1 cellular context compared by ENCODE assay signal in the genomic region with DNA sequence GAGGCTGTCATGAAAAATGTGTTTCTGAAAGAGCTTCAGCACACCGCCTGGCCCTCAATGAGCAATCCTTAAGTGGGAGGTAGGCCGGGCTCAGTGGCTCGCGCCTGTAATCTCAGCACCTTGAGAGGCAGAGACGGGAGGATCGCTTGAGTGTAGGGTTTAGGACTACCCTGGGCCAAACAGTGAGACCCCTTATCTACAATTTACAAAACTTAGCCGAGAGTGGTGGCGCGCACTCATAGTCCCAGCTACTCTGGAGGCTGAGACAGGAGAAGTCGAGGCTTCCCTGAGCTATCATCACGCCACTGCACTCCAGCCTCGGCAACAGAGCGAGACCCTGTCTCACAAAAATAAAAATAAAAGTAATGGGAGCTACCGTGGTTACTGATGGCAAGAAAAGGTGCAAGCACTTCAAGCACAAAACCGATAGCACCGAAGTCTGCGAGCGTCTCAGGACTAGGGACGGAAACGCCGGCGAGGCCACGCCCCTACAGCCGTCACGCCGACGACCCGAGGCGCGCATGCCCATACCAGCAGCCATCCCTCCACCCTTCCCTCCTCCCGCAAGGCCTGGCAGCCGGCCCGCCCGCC.
TF ChIP-seq lines count a peak whose summit lies in the region.

No MANE protein-coding gene starts in this region.

TF ChIP-seq in HepG2, 621 proteins besides CTCF, POLR2A, EP300 and RAD21 (continued from another document and continues in another):
- TF ChIP-seq KLF9 (CRISPR knock-in tag; IDR thresholded peaks at IDR 0.05; ENCODE audit: low read depth) (0 out of 2 replicates have a peak, but pooled peaks have one; percentile 30), SAP130 (CRISPR knock-in tag; IDR thresholded peaks at IDR 0.05; ENCODE audit: low read depth) (peak; percentile 26; the same call in 1 of the 2 replicates), ZNF383 (CRISPR knock-in tag; IDR thresholded peaks at IDR 0.05; ENCODE audit: borderline replicate concordance) (no peak), SP1 (IDR thresholded peaks at IDR 0.05) (no peak), SP1 (CRISPR knock-in tag; IDR thresholded peaks at IDR 0.05) (0 out of 2 replicates have a peak, but pooled peaks have one; percentile 21), KDM5A (IDR thresholded peaks at IDR 0.05; ENCODE audit: borderline replicate concordance, low read length) (peak; percentile 90; the same call in 1 of the 2 replicates), KLF11 (CRISPR knock-in tag; IDR thresholded peaks at IDR 0.05) (0 out of 2 replicates have a peak, but pooled peaks have one; percentile 61), ZNF549 (CRISPR knock-in tag; IDR thresholded peaks at IDR 0.05) (0 out of 2 replicates have a peak, but pooled peaks have one; percentile 57), ISL2 (CRISPR knock-in tag; IDR thresholded peaks at IDR 0.05) (peak; percentile 16; the same call in 1 of the 2 replicates), HMG20A (CRISPR knock-in tag; IDR thresholded peaks at IDR 0.05; ENCODE audit: borderline replicate concordance) (no peak), MIER2 (CRISPR knock-in tag; IDR thresholded peaks at IDR 0.05) (peak; percentile 29; the same call in 1 of the 2 replicates), FOSL1 (CRISPR knock-in tag; IDR thresholded peaks at IDR 0.05; ENCODE audit: borderline replicate concordance) (0 out of 2 replicates have a peak, but pooled peaks have one; percentile 23), ZNF850 (CRISPR knock-in tag; conservative IDR thresholded peaks at IDR 0.05) (0 out of 2 replicates have a peak, but pooled peaks have one; percentile 3), HNRNPH1 (optimal IDR thresholded peaks at IDR 0.05; ENCODE audit: low read depth, low read length) (peak; percentile 85), ZNF670 (CRISPR knock-in tag; IDR thresholded peaks at IDR 0.05; ENCODE audit: borderline replicate concordance) (0 out of 2 replicates have a peak, but pooled peaks have one; percentile 39), ARNTL (CRISPR knock-in tag; IDR thresholded peaks at IDR 0.05) (0 out of 2 replicates have a peak, but pooled peaks have one; percentile 47), MYNN (CRISPR knock-in tag; IDR thresholded peaks at IDR 0.05; ENCODE audit: low read depth) (no peak), NFATC3 (CRISPR knock-in tag; IDR thresholded peaks at IDR 0.05) (no peak), TOPORS (CRISPR knock-in tag; IDR thresholded peaks at IDR 0.05) (peak; percentile 46), FOXK1 (CRISPR knock-in tag; IDR thresholded peaks at IDR 0.05; ENCODE audit: borderline replicate concordance, low read depth) (peak; percentile 41; the same call in 1 of the 2 replicates), THYN1 (CRISPR knock-in tag; IDR thresholded peaks at IDR 0.05; ENCODE audit: borderline replicate concordance, low read depth) (peak; percentile 89; the same call in 1 of the 2 replicates), MXD4 (CRISPR knock-in tag; IDR thresholded peaks at IDR 0.05) (peak; percentile 4; the same call in 1 of the 2 replicates), ZNF232 (CRISPR knock-in tag; IDR thresholded peaks at IDR 0.05; ENCODE audit: borderline replicate concordance) (peak; percentile 59), ZNF891 (CRISPR knock-in tag; IDR thresholded peaks at IDR 0.05) (peak; percentile 75; the same call in 1 of the 2 replicates), CBX5 (CRISPR knock-in tag; IDR thresholded peaks at IDR 0.05; ENCODE audit: borderline replicate concordance) (0 out of 2 replicates have a peak, but pooled peaks have one; percentile 20), RFXAP (CRISPR knock-in tag; IDR thresholded peaks at IDR 0.05; ENCODE audit: borderline replicate concordance) (peak; percentile 13; the same call in 1 of the 2 replicates), ZNF724P (CRISPR knock-in tag; IDR thresholded peaks at IDR 0.05; ENCODE audit: borderline replicate concordance) (peak; percentile 67; the same call in 1 of the 2 replicates), ZFP37 (CRISPR knock-in tag; IDR thresholded peaks at IDR 0.05; ENCODE audit: borderline replicate concordance) (peak; percentile 82; the same call in 1 of the 2 replicates), SRY (CRISPR knock-in tag; IDR thresholded peaks at IDR 0.05) (0 out of 2 replicates have a peak, but pooled peaks have one; percentile 68), CHCHD3 (CRISPR knock-in tag; IDR thresholded peaks at IDR 0.05) (0 out of 2 replicates have a peak, but pooled peaks have one; percentile 71), ZNF263 (CRISPR knock-in tag; IDR thresholded peaks at IDR 0.05) (no peak), ZNF331 (CRISPR knock-in tag; IDR thresholded peaks at IDR 0.05) (peak; percentile 19; the same call in 1 of the 2 replicates)
- TF ChIP-seq, protein P1, sequence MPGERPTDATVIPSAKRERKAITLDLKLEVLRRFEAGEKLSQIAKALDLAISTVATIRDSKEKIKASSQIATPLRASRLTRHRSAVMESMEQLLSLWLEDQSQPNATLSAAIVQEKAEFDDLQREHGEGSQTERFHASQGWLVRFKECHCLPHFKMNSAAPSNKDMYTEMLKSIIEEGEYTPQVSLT (CRISPR knock-in tag; IDR thresholded peaks at IDR 0.05; ENCODE audit: borderline replicate concordance, low read depth): 0 out of 2 replicates have a peak, but pooled peaks have one; percentile 40
- TF ChIP-seq, protein P2, sequence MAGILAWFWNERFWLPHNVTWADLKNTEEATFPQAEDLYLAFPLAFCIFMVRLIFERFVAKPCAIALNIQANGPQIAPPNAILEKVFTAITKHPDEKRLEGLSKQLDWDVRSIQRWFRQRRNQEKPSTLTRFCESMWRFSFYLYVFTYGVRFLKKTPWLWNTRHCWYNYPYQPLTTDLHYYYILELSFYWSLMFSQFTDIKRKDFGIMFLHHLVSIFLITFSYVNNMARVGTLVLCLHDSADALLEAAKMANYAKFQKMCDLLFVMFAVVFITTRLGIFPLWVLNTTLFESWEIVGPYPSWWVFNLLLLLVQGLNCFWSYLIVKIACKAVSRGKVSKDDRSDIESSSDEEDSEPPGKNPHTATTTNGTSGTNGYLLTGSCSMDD (CRISPR knock-in tag; IDR thresholded peaks at IDR 0.05): peak; percentile 13; the same call in 1 of the 2 replicates
- TF ChIP-seq, protein P3, sequence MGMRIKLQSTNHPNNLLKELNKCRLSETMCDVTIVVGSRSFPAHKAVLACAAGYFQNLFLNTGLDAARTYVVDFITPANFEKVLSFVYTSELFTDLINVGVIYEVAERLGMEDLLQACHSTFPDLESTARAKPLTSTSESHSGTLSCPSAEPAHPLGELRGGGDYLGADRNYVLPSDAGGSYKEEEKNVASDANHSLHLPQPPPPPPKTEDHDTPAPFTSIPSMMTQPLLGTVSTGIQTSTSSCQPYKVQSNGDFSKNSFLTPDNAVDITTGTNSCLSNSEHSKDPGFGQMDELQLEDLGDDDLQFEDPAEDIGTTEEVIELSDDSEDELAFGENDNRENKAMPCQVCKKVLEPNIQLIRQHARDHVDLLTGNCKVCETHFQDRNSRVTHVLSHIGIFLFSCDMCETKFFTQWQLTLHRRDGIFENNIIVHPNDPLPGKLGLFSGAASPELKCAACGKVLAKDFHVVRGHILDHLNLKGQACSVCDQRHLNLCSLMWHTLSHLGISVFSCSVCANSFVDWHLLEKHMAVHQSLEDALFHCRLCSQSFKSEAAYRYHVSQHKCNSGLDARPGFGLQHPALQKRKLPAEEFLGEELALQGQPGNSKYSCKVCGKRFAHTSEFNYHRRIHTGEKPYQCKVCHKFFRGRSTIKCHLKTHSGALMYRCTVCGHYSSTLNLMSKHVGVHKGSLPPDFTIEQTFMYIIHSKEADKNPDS (CRISPR knock-in tag; IDR thresholded peaks at IDR 0.05): no peak
- TF ChIP-seq, protein P4, sequence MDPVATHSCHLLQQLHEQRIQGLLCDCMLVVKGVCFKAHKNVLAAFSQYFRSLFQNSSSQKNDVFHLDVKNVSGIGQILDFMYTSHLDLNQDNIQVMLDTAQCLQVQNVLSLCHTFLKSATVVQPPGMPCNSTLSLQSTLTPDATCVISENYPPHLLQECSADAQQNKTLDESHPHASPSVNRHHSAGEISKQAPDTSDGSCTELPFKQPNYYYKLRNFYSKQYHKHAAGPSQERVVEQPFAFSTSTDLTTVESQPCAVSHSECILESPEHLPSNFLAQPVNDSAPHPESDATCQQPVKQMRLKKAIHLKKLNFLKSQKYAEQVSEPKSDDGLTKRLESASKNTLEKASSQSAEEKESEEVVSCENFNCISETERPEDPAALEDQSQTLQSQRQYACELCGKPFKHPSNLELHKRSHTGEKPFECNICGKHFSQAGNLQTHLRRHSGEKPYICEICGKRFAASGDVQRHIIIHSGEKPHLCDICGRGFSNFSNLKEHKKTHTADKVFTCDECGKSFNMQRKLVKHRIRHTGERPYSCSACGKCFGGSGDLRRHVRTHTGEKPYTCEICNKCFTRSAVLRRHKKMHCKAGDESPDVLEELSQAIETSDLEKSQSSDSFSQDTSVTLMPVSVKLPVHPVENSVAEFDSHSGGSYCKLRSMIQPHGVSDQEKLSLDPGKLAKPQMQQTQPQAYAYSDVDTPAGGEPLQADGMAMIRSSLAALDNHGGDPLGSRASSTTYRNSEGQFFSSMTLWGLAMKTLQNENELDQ (CRISPR knock-in tag; IDR thresholded peaks at IDR 0.05; ENCODE audit: borderline replicate concordance): no peak
- TF ChIP-seq, protein P5, sequence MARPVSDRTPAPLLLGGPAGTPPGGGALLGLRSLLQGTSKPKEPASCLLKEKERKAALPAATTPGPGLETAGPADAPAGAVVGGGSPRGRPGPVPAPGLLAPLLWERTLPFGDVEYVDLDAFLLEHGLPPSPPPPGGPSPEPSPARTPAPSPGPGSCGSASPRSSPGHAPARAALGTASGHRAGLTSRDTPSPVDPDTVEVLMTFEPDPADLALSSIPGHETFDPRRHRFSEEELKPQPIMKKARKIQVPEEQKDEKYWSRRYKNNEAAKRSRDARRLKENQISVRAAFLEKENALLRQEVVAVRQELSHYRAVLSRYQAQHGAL (CRISPR knock-in tag; IDR thresholded peaks at IDR 0.05; ENCODE audit: not compliant biosample characterization): peak; percentile 29
- TF ChIP-seq, protein P6, sequence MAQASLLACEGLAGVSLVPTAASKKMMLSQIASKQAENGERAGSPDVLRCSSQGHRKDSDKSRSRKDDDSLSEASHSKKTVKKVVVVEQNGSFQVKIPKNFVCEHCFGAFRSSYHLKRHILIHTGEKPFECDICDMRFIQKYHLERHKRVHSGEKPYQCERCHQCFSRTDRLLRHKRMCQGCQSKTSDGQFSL (CRISPR knock-in tag; IDR thresholded peaks at IDR 0.05): 0 out of 2 replicates have a peak, but pooled peaks have one; percentile 29
- TF ChIP-seq, protein P7, sequence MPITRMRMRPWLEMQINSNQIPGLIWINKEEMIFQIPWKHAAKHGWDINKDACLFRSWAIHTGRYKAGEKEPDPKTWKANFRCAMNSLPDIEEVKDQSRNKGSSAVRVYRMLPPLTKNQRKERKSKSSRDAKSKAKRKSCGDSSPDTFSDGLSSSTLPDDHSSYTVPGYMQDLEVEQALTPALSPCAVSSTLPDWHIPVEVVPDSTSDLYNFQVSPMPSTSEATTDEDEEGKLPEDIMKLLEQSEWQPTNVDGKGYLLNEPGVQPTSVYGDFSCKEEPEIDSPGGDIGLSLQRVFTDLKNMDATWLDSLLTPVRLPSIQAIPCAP (CRISPR knock-in tag; IDR thresholded peaks at IDR 0.05; ENCODE audit: low read depth): 0 out of 2 replicates have a peak, but pooled peaks have one; percentile 2
- TF ChIP-seq, protein P8, sequence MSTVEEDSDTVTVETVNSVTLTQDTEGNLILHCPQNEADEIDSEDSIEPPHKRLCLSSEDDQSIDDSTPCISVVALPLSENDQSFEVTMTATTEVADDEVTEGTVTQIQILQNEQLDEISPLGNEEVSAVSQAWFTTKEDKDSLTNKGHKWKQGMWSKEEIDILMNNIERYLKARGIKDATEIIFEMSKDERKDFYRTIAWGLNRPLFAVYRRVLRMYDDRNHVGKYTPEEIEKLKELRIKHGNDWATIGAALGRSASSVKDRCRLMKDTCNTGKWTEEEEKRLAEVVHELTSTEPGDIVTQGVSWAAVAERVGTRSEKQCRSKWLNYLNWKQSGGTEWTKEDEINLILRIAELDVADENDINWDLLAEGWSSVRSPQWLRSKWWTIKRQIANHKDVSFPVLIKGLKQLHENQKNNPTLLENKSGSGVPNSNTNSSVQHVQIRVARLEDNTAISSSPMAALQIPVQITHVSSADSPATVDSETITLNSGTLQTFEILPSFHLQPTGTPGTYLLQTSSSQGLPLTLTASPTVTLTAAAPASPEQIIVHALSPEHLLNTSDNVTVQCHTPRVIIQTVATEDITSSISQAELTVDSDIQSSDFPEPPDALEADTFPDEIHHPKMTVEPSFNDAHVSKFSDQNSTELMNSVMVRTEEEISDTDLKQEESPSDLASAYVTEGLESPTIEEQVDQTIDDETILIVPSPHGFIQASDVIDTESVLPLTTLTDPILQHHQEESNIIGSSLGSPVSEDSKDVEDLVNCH (CRISPR knock-in tag; IDR thresholded peaks at IDR 0.05): no peak; the same call in 1 of the 2 replicates
- TF ChIP-seq, protein P9, sequence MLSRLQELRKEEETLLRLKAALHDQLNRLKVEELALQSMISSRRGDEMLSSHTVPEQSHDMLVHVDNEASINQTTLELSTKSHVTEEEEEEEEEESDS (CRISPR knock-in tag; IDR thresholded peaks at IDR 0.05; ENCODE audit: borderline replicate concordance): no peak; the same call in 1 of the 2 replicates
- TF ChIP-seq, protein P10, sequence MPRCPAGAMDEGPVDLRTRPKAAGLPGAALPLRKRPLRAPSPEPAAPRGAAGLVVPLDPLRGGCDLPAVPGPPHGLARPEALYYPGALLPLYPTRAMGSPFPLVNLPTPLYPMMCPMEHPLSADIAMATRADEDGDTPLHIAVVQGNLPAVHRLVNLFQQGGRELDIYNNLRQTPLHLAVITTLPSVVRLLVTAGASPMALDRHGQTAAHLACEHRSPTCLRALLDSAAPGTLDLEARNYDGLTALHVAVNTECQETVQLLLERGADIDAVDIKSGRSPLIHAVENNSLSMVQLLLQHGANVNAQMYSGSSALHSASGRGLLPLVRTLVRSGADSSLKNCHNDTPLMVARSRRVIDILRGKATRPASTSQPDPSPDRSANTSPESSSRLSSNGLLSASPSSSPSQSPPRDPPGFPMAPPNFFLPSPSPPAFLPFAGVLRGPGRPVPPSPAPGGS (CRISPR knock-in tag; IDR thresholded peaks at IDR 0.05): no peak
- TF ChIP-seq, protein P11, sequence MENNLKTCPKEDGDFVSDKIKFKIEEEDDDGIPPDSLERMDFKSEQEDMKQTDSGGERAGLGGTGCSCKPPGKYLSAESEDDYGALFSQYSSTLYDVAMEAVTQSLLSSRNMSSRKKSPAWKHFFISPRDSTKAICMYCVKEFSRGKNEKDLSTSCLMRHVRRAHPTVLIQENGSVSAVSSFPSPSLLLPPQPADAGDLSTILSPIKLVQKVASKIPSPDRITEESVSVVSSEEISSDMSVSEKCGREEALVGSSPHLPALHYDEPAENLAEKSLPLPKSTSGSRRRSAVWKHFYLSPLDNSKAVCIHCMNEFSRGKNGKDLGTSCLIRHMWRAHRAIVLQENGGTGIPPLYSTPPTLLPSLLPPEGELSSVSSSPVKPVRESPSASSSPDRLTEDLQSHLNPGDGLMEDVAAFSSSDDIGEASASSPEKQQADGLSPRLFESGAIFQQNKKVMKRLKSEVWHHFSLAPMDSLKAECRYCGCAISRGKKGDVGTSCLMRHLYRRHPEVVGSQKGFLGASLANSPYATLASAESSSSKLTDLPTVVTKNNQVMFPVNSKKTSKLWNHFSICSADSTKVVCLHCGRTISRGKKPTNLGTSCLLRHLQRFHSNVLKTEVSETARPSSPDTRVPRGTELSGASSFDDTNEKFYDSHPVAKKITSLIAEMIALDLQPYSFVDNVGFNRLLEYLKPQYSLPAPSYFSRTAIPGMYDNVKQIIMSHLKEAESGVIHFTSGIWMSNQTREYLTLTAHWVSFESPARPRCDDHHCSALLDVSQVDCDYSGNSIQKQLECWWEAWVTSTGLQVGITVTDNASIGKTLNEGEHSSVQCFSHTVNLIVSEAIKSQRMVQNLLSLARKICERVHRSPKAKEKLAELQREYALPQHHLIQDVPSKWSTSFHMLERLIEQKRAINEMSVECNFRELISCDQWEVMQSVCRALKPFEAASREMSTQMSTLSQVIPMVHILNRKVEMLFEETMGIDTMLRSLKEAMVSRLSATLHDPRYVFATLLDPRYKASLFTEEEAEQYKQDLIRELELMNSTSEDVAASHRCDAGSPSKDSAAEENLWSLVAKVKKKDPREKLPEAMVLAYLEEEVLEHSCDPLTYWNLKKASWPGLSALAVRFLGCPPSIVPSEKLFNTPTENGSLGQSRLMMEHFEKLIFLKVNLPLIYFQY (CRISPR knock-in tag; IDR thresholded peaks at IDR 0.05; ENCODE audit: borderline replicate concordance): no peak
